Comparison of ENCODE assay signal across 22 cellular contexts in genomic region chr2:104897515-104898184, GRCh38. TPM values are rescaled to one million over a fixed set of nuclear protein-coding genes. Genes with fewer than 3 reads are reported as not detected.
DNase-seq lines count a peak whose midpoint lies in the region; ATAC-seq, FAIRE-seq and TF ChIP-seq lines count a peak whose summit lies in the region.
"Had no signal": no experiment of that assay in that cellular context is flagged by ENCODE, and none has a peak within 500 bp of the region (broad histone marks: within the 10 kb centered on the region; RNA-seq: fewer than 3 reads in every experiment).

No MANE protein-coding gene starts in this region.

- H3K27ac ChIP-seq in K562 (ENCODE audit: extremely low read depth, low read depth, low read length) (no peak overlapping the region), Karpas-422 (ENCODE audit: low read length) (no peak overlapping the region)
- H3K27ac ChIP-seq: neural progenitor cell, upper lobe of right lung had no signal

- POLR2A ChIA-PET in K562 (lab: Yijun Ruan, JAX), result no interaction called here

- H3K4me2 ChIP-seq in K562 (ENCODE audit: insufficient read depth, low read length) (no peak overlapping the region), Karpas-422 (ENCODE audit: low read depth, low read length, poor library complexity, severe bottlenecking) (no peak overlapping the region)
- H3K4me2 ChIP-seq: neural progenitor cell had no signal

- TF ChIP-seq RAD21 in K562 (CRISPR knock-in tag; conservative IDR thresholded peaks at IDR 0.05 in 1 of 2, IDR thresholded peaks at IDR 0.05 in 1 of 2), result no peak

- no peak for TF ChIP-seq CTCF in AG09319 (IDR thresholded peaks at IDR 0.05; ENCODE audit: low read depth, low read length)
- TF ChIP-seq CTCF in K562 (IDR thresholded peaks at IDR 0.05 in 2 of 3, conservative IDR thresholded peaks at IDR 0.05 in 1 of 3; ENCODE audit: insufficient read depth in 2 of 3, low read depth in 1 of 3, low read length in 3 of 3), result no peak

- CTCF ChIA-PET in K562 (lab: Yijun Ruan, JAX; ENCODE audit: low intra/inter-chr PET ratio), result no interaction called here

- H3K36me3 ChIP-seq in K562 (ENCODE audit: control insufficient read depth, insufficient read depth, low read length) (no peaks in the 10 kb centered on the region), Karpas-422 (ENCODE audit: insufficient read depth, low read length) (no peaks in the 10 kb centered on the region)
- H3K36me3 ChIP-seq: neural progenitor cell, upper lobe of right lung had no signal

- H3K9me1 ChIP-seq in K562 (ENCODE audit: control insufficient read depth, insufficient read depth, low read length), result no peaks in the 10 kb centered on the region

- H3K27me3 ChIP-seq in K562 (ENCODE audit: control insufficient read depth in 2 of 2, insufficient read depth in 2 of 2, low read length in 2 of 2), result peaks cover 3 to 30% of the 10 kb centered on the region in 2 experiments; a peak in 3 of 5 replicates
- H3K27me3 ChIP-seq in Karpas-422 (ENCODE audit: low read length), result no peaks in the 10 kb centered on the region
- H3K27me3 ChIP-seq: neural progenitor cell had no signal

- H3K79me2 ChIP-seq in K562 (ENCODE audit: control insufficient read depth, insufficient read depth, low read length) (no peaks in the 10 kb centered on the region), Karpas-422 (ENCODE audit: low read length) (no peaks in the 10 kb centered on the region)

- TF ChIP-seq EP300 in K562 (IDR thresholded peaks at IDR 0.05; ENCODE audit: low read length), result no peak

- peak; percentile 3 for DNase-seq in AG09319 (ENCODE audit: extremely low read depth, low read depth)
- DNase-seq in LHCN-M2 (ENCODE audit: low read depth), result peak; percentile 11
- peak in 1 of 4 experiments; percentile 2 for DNase-seq in K562 (ENCODE audit: extremely low read depth in 1 of 4, low spot score in 3 of 4)
- DNase-seq in islet precursor cell, result peak; percentile 43
- DNase-seq in NCI-H146 (lab: John Stamatoyannopoulos, UW), result no peak
- DNase-seq in glomerular visceral epithelial cell (ENCODE audit: extremely low spot score), result no peak
- no peak for DNase-seq in Karpas-422
- no peak for DNase-seq in iPS-NIHi11 (ENCODE audit: low spot score)
- DNase-seq: activated CD4-positive, alpha-beta T cell treated with anti-CD3 and anti-CD28 coated beads, Interleukin-2, amount 10 ng/mL, durations not matched to agents 24 days and 14 days; activated CD8-positive, alpha-beta memory T cell treated with anti-CD3 and anti-CD28 coated beads, Interleukin-2, amount 50 U/mL, for 48 hours; aorta; hypothalamus; left cardiac atrium; NCI-H2029; retina; stimulated activated naive CD8-positive, alpha-beta T cell treated with anti-CD3 and anti-CD28 coated beads, Interleukin-15, Interleukin-2, amounts not matched to agents 100 U/mL and 50 U/mL, for 24 hours; upper lobe of right lung had no signal

- H3K9ac ChIP-seq in K562 (ENCODE audit: insufficient read depth in 1 of 2, low read depth in 2 of 2, low read length in 2 of 2) (no peak overlapping the region), Karpas-422 (ENCODE audit: low read length) (no peak overlapping the region)
- H3K9ac ChIP-seq: neural progenitor cell had no signal

- no peaks in the 10 kb centered on the region for H3K4me1 ChIP-seq in K562 (replicated peaks in 1 of 2; ENCODE audit: control insufficient read depth in 2 of 2, insufficient read depth in 2 of 2, low read length in 2 of 2)
- no peaks in the 10 kb centered on the region for H3K4me1 ChIP-seq in Karpas-422 (ENCODE audit: low read length)
- H3K4me1 ChIP-seq: neural progenitor cell, upper lobe of right lung had no signal

- TF ChIP-seq POLR2A in K562 (conservative IDR thresholded peaks at IDR 0.05), result no peak

- no peak for ATAC-seq in K562
- ATAC-seq: esophagus mucosa; left cardiac atrium; SK-N-SH treated with all-trans-retinoic acid at 6 μM for 48 hours; stimulated activated naive CD8-positive, alpha-beta T cell treated with anti-CD3 and anti-CD28 coated beads, Interleukin-15, Interleukin-2, amounts not matched to agents 100 U/mL and 50 U/mL, for 24 hours; upper lobe of right lung had no signal

- WGBS in K562 (ENCODE audit: insufficient coverage, low coverage, missing lambda C conversion rate), result 0% methylated on average over 8 of the region's 8 CpGs

- in situ Hi-C loops in K562 (cut with MboI), result no loop called here

- BruUV-seq in K562 (replicated peaks; lab: Mats Ljungman, UMichigan), result no TSS peak

- intact Hi-C loops in K562 (cut with micrococcal nuclease), result no loop called here

- H4K20me1 ChIP-seq in K562 (replicated peaks; ENCODE audit: control insufficient read depth, insufficient read depth, low read length) (no peaks in the 10 kb centered on the region), Karpas-422 (ENCODE audit: insufficient read depth, low read depth, low read length) (no peaks in the 10 kb centered on the region)

- H2AFZ ChIP-seq in K562 (ENCODE audit: low read depth, low read length), result no peak overlapping the region
- no peak overlapping the region for H2AFZ ChIP-seq in Karpas-422 (ENCODE audit: low read length)
- H2AFZ ChIP-seq: neural progenitor cell had no signal

- H3K9me2 ChIP-seq in Karpas-422 (replicated peaks; ENCODE audit: insufficient read depth, low read length), result no peaks in the 10 kb centered on the region

- FAIRE-seq in K562 (lab: Jason Lieb, UNC), result no peak

- H3K4me3 ChIP-seq in K562, result no peak overlapping the region
- H3K4me3 ChIP-seq in Karpas-422 (ENCODE audit: low read length), result no peak overlapping the region
- H3K4me3 ChIP-seq: neural progenitor cell, upper lobe of right lung had no signal

- H3K9me3 ChIP-seq in K562 (replicated peaks; ENCODE audit: control insufficient read depth, insufficient read depth, low read depth, low read length), result no peaks in the 10 kb centered on the region
- H3K9me3 ChIP-seq in Karpas-422 (ENCODE audit: low read length), result no peaks in the 10 kb centered on the region
- H3K9me3 ChIP-seq: upper lobe of right lung had no signal

TF ChIP-seq in K562, 482 proteins besides CTCF, POLR2A, EP300 and RAD21:
- TF ChIP-seq CBFA2T2 (conservative IDR thresholded peaks at IDR 0.05) (peak; percentile 38; the same call in 1 of the 2 replicates), SNIP1 (IDR thresholded peaks at IDR 0.05; ENCODE audit: low read depth) (no peak), FOXK2 (conservative IDR thresholded peaks at IDR 0.05 in 1 of 2, IDR thresholded peaks at IDR 0.05 in 1 of 2; ENCODE audit: low read depth in 2 of 2) (no peak), HOXB6 (CRISPR knock-in tag; IDR thresholded peaks at IDR 0.05; ENCODE audit: borderline replicate concordance) (no peak), ZNF785 (CRISPR knock-in tag; IDR thresholded peaks at IDR 0.05) (no peak), ZBTB17 (CRISPR knock-in tag; IDR thresholded peaks at IDR 0.05) (peak; percentile 83; the same call in 1 of the 2 replicates), ARID1B (IDR thresholded peaks at IDR 0.05) (no peak), FOSL1 (tag; conservative IDR thresholded peaks at IDR 0.05) (peak; percentile 66), TEAD4 (IDR thresholded peaks at IDR 0.05; ENCODE audit: low read length) (0 out of 2 replicates have a peak, but pooled peaks have one; percentile 17), TEAD4 (CRISPR knock-in tag; IDR thresholded peaks at IDR 0.05; ENCODE audit: borderline replicate concordance) (no peak), CBFA2T3 (IDR thresholded peaks at IDR 0.05) (peak; percentile 48)
- TF ChIP-seq, protein P1, sequence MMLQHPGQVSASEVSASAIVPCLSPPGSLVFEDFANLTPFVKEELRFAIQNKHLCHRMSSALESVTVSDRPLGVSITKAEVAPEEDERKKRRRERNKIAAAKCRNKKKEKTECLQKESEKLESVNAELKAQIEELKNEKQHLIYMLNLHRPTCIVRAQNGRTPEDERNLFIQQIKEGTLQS (IDR thresholded peaks at IDR 0.05), result peak; percentile 14; the same call in 1 of the 2 replicates
- TF ChIP-seq, protein P1 (CRISPR knock-in tag; conservative IDR thresholded peaks at IDR 0.05), result no peak

RNA-seq across cellular contexts. Expression of gene POU3F3, which starts 43.7 kb away (rescaled TPM):
- total RNA-seq in LHCN-M2 (2014; rRNA removed) (not detected in 2 replicates), K562 (2014; rRNA removed) (not detected in 2 replicates), K562 (2014; rRNA removed; fragmentation: Illumina TruSeq; extraction: Trizol) (not detected in 2 replicates), K562 (2015; rRNA removed; fragmentation: Illumina TruSeq; extraction: Trizol) (not detected in 2 replicates), K562 (2021) (not detected in 2 replicates)
- polyA plus RNA-seq in LHCN-M2 (2012), result 0.13 TPM
- not detected in 2 replicates for total RNA-seq in K562 (2011; cell fraction: chromatin; rRNA removed; ENCODE audit: low replicate concordance)
- not detected in 2 replicates for total RNA-seq in K562 (2011; cell fraction: nucleolus; rRNA removed)
- not detected in 2 replicates for total RNA-seq in K562 (2011; cell fraction: nucleoplasm; rRNA removed)
- polyA plus RNA-seq in K562 (2011; rRNA removed) (not detected in 2 replicates), K562 (2014; fragmentation: Illumina TruSeq; extraction: Trizol) (not detected in 2 replicates), K562 (2014; fragmentation: Nextera tagmentation; extraction: Ambion mirVana) (not detected), K562 (2014; rRNA removed) (not detected in 2 replicates)
- polyA plus RNA-seq in K562 (2011; cell fraction: cytosol; rRNA removed), result not detected in 2 replicates
- not detected in 2 replicates for polyA plus RNA-seq in K562 (2011; cell fraction: nucleus; rRNA removed)
- polyA plus RNA-seq in K562 (2012), result not detected in 2 replicates
- polyA minus RNA-seq in K562 (2011; rRNA and poly(A)+ RNA removed), result not detected in 2 replicates
- polyA minus RNA-seq in K562 (2011; cell fraction: cytosol; rRNA and poly(A)+ RNA removed), result not detected in 2 replicates
- not detected in 2 replicates for polyA minus RNA-seq in K562 (2011; cell fraction: nucleus; rRNA and poly(A)+ RNA removed)
- total RNA-seq in Karpas-422 (2014; rRNA removed; shearing (Covaris generic); ENCODE audit: low replicate concordance), result not detected in 2 replicates
- total RNA-seq: activated CD4-positive, alpha-beta T cell treated with anti-CD3 and anti-CD28 coated beads, Interleukin-2, amount 10 ng/mL, durations not matched to agents 24 days and 14 days; dermis microvascular lymphatic vessel endothelial cell; esophagus mucosa; upper lobe of right lung had no signal
- polyA plus RNA-seq: AG04450 had no signal

Comparison
In these comparisons a context has a peak if more than half of its experiments do, and no peak if none do; other contexts are left out.
1. DNase-seq: peak in AG09319 (single experiment), LHCN-M2 (single experiment) and islet precursor cell (single experiment); none in NCI-H146 (single experiment), glomerular visceral epithelial cell (single experiment), Karpas-422 (single experiment) and iPS-NIHi11 (single experiment).